Comparison of ENCODE assay signal across 24 cellular contexts in the genomic region with DNA sequence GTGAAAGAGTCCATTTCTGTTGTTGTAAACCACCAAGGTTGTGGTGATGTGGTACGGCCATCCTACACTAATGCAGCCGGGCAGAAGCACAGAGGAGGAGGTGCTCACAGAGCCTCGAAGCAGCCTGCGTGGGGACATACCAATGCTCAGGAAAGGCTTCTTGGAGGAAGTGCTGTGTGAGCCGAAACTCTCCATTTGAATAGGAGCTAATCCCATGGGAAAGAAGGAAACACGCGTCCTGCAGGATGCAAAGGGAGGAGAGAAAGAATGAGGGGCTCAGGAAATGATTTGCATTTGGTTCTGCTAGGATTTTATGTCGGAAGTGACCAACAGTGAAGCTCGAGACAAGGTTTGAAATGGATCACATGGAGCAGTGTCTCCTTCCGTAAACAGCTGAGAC.
"Had no signal": no experiment of that assay in that cellular context is flagged by ENCODE, and none has a peak within 500 bp of the region (broad histone marks: within the 10 kb centered on the region; RNA-seq: fewer than 3 reads in every experiment).

No MANE protein-coding gene starts in this region.

- DNase-seq: activated CD4-positive, alpha-beta memory T cell treated with anti-CD3 and anti-CD28 coated beads, Interleukin-2, amount 10 ng/mL, durations not matched to agents 7 days and 5 days; activated CD4-positive, alpha-beta T cell treated with anti-CD3 and anti-CD28 coated beads for 36 hours; activated CD4-positive, alpha-beta T cell treated with anti-CD3 and anti-CD28 coated beads, Interleukin-2, amount 50 U/mL, for 1 hour; activated CD8-positive, alpha-beta memory T cell treated with anti-CD3 and anti-CD28 coated beads, Interleukin-2, amount 50 U/mL, for 48 hours; activated naive CD4-positive, alpha-beta T cell treated with anti-CD3 and anti-CD28 coated beads, Interleukin-2, amount 50 U/mL, for 16 hours; activated naive CD8-positive, alpha-beta T cell treated with anti-CD3 and anti-CD28 coated beads, Interleukin-2, amount 10 ng/mL, durations not matched to agents 7 days and 5 days; activated T-cell treated with anti-CD3 and anti-CD28 coated beads, Interleukin-2, amount 50 U/mL, for 1 hour; adrenal gland; aorta; central memory CD4-positive, alpha-beta T cell; KG1; NCI-H1048; NCI-H146; NCI-H187 treated with DMSO at 0.1 percent for 48 hours; NCI-H2107; NCI-H2171 treated with DMSO at 0.1 percent for 48 hours; NCI-H226; NCI-H526 treated with DMSO at 0.1 percent for 48 hours; SIG-M5; T-cell; T-helper 2 cell had no signal

- H3K27me3 Mint-ChIP-seq: activated CD4-positive, alpha-beta memory T cell treated with anti-CD3 and anti-CD28 coated beads, Interleukin-2, amount 10 ng/mL, durations not matched to agents 7 days and 5 days; activated CD4-positive, alpha-beta T cell treated with anti-CD3 and anti-CD28 coated beads for 36 hours; activated naive CD8-positive, alpha-beta T cell treated with anti-CD3 and anti-CD28 coated beads, Interleukin-2, amount 10 ng/mL, durations not matched to agents 7 days and 5 days; T-cell had no signal

- ATAC-seq: activated CD4-positive, alpha-beta T cell treated with anti-CD3 and anti-CD28 coated beads for 36 hours; T-cell had no signal

- H3K36me3 ChIP-seq: adrenal gland, breast epithelium had no signal

- H3K4me3 Mint-ChIP-seq: activated CD4-positive, alpha-beta memory T cell treated with anti-CD3 and anti-CD28 coated beads, Interleukin-2, amount 10 ng/mL, durations not matched to agents 7 days and 5 days; activated CD4-positive, alpha-beta T cell treated with anti-CD3 and anti-CD28 coated beads for 36 hours; activated naive CD8-positive, alpha-beta T cell treated with anti-CD3 and anti-CD28 coated beads, Interleukin-2, amount 10 ng/mL, durations not matched to agents 7 days and 5 days; T-cell had no signal

- H3K36me3 Mint-ChIP-seq: activated naive CD8-positive, alpha-beta T cell treated with anti-CD3 and anti-CD28 coated beads, Interleukin-2, amount 10 ng/mL, durations not matched to agents 7 days and 5 days; T-cell had no signal

- H3K4me3 ChIP-seq: adrenal gland, breast epithelium, SK-N-MC had no signal

- H3K27me3 ChIP-seq: adrenal gland, breast epithelium had no signal

- H3K27ac Mint-ChIP-seq: activated CD4-positive, alpha-beta memory T cell treated with anti-CD3 and anti-CD28 coated beads, Interleukin-2, amount 10 ng/mL, durations not matched to agents 7 days and 5 days; activated CD4-positive, alpha-beta T cell treated with anti-CD3 and anti-CD28 coated beads for 36 hours; activated naive CD8-positive, alpha-beta T cell treated with anti-CD3 and anti-CD28 coated beads, Interleukin-2, amount 10 ng/mL, durations not matched to agents 7 days and 5 days; T-cell had no signal

- H3K4me1 Mint-ChIP-seq: activated CD4-positive, alpha-beta memory T cell treated with anti-CD3 and anti-CD28 coated beads, Interleukin-2, amount 10 ng/mL, durations not matched to agents 7 days and 5 days; activated CD4-positive, alpha-beta T cell treated with anti-CD3 and anti-CD28 coated beads for 36 hours; activated naive CD8-positive, alpha-beta T cell treated with anti-CD3 and anti-CD28 coated beads, Interleukin-2, amount 10 ng/mL, durations not matched to agents 7 days and 5 days; T-cell had no signal

- H3K27ac ChIP-seq: adrenal gland, breast epithelium, SK-N-MC, VCaP had no signal

- H3K4me1 ChIP-seq: adrenal gland, breast epithelium had no signal
